ENCODE assay signal across 9 cellular contexts in genomic region chr7:13988765-13989137, GRCh38. TPM values are rescaled to one million over a fixed set of nuclear protein-coding genes. Genes with fewer than 3 reads are reported as not detected.
DNase-seq lines count a peak whose midpoint lies in the region; ATAC-seq and TF ChIP-seq lines count a peak whose summit lies in the region.
"Had no signal": no experiment of that assay in that cellular context is flagged by ENCODE, and none has a peak within 500 bp of the region (broad histone marks: within the 10 kb centered on the region; RNA-seq: fewer than 3 reads in every experiment).

No MANE protein-coding gene starts in this region.

- H3K27me3 Mint-ChIP-seq in activated CD8-positive, alpha-beta T cell treated with anti-CD3 and anti-CD28 coated beads for 36 hours, result peaks cover 2% of the 10 kb centered on the region
- peaks cover 6% of the 10 kb centered on the region for H3K27me3 Mint-ChIP-seq in T-helper 17 cell

- H3K36me3 ChIP-seq in PC-3 (ENCODE audit: low read depth, low read length) (no peaks in the 10 kb centered on the region), esophagus squamous epithelium (no peaks in the 10 kb centered on the region), prostate gland (no peaks in the 10 kb centered on the region)

- no peaks in the 10 kb centered on the region for H4K20me1 ChIP-seq in PC-3 (ENCODE audit: low read length)

- H3K9me3 ChIP-seq in PC-3 (ENCODE audit: low read length) (no peaks in the 10 kb centered on the region), esophagus squamous epithelium (no peaks in the 10 kb centered on the region), prostate gland (no peaks in the 10 kb centered on the region), T-helper 17 cell (ENCODE audit: control insufficient read depth, low read length, poor library complexity, severe bottlenecking) (no peaks in the 10 kb centered on the region)

- no TSS peak for BruUV-seq in PC-3 (replicated peaks; lab: Mats Ljungman, UMichigan)

- H3K4me2 ChIP-seq in PC-3 (ENCODE audit: low read length), result peak overlapping the region; percentile 94

- 0 to 4% methylated on average over 5 of the region's 5 CpGs for WGBS in esophagus squamous epithelium, 2 donors
- 2% methylated on average over 5 of the region's 5 CpGs for whole genome bisulfite sequencing in prostate gland

- peak overlapping the region; percentile 93 for H2AFZ ChIP-seq in PC-3 (ENCODE audit: low read length)

- no peaks in the 10 kb centered on the region for H3F3A ChIP-seq in PC-3 (ENCODE audit: low read length, unreplicated experiment)

- H3K9me2 ChIP-seq in PC-3 (replicated peaks; ENCODE audit: low read length), result no peaks in the 10 kb centered on the region

- peaks cover 35% of the 10 kb centered on the region for H3K4me1 ChIP-seq in PC-3 (ENCODE audit: insufficient read depth, low read length)
- H3K4me1 ChIP-seq in esophagus squamous epithelium, result peaks cover 0 to 35% (median 0%) of the 10 kb centered on the region in 3 donors
- H3K4me1 ChIP-seq in prostate gland (replicated peaks), result no peaks in the 10 kb centered on the region

- H3K27me3 ChIP-seq in PC-3 (ENCODE audit: low read length), result no peaks in the 10 kb centered on the region
- H3K27me3 ChIP-seq in esophagus squamous epithelium, result no peaks in the 10 kb centered on the region
- no peaks in the 10 kb centered on the region for H3K27me3 ChIP-seq in prostate gland (replicated peaks; ENCODE audit: insufficient read depth)

- no peaks in the 10 kb centered on the region for H3K4me1 Mint-ChIP-seq in activated CD8-positive, alpha-beta T cell treated with anti-CD3 and anti-CD28 coated beads for 36 hours (ENCODE audit: low read depth)
- H3K4me1 Mint-ChIP-seq in T-helper 17 cell, result no peaks in the 10 kb centered on the region

- H3K9me3 Mint-ChIP-seq in activated CD8-positive, alpha-beta T cell treated with anti-CD3 and anti-CD28 coated beads for 36 hours, result no peaks in the 10 kb centered on the region

- peaks cover 4% of the 10 kb centered on the region; the same call in 1 of the 2 replicates for H3K79me2 ChIP-seq in PC-3 (ENCODE audit: low read length)

- H3K9ac ChIP-seq in PC-3 (ENCODE audit: low read length), result peak overlapping the region; percentile 72

- POLR2A ChIA-PET in PC-3 (lab: Charles Lee; ENCODE audit: unreplicated experiment), result interaction anchor here (0.7 kb wide), 1 partner anchor 67 kb away, joined by 6 read pairs; no protein-coding TSS in a partner anchor
- POLR2A ChIA-PET in activated CD8-positive, alpha-beta T cell treated with anti-CD3 and anti-CD28 coated beads for 36 hours (lab: Charles Lee), result no interaction called here

- CTCF ChIA-PET in PC-3 (lab: Charles Lee), result interaction anchor here (0.6 to 1.1 kb wide), 3 partner anchors 415 to 709 kb away, joined by 3 to 5 read pairs (median 3); no protein-coding TSS in a partner anchor
- CTCF ChIA-PET in activated CD8-positive, alpha-beta T cell treated with anti-CD3 and anti-CD28 coated beads for 36 hours (lab: Charles Lee), result interaction anchor here (0.6 to 1.3 kb wide), 2 partner anchors 576 to 703 kb away, joined by 3 read pairs; no protein-coding TSS in a partner anchor

- peak overlapping the region; percentile 77 for H3K4me3 ChIP-seq in PC-3 (ENCODE audit: low read length)
- peak overlapping the region; percentile 41 to 83 (median 72) for H3K4me3 ChIP-seq in esophagus squamous epithelium
- peak overlapping the region; percentile 35 to 48 for H3K4me3 ChIP-seq in prostate gland

- H3K27ac ChIP-seq in PC-3 (ENCODE audit: low read length) (peak overlapping the region; percentile 82), esophagus squamous epithelium (peak overlapping the region in 3 of 4 donors; percentile 87 to 90 (median 88)), prostate gland (peak overlapping the region; percentile 61 to 77)

- H3K36me3 Mint-ChIP-seq in activated CD8-positive, alpha-beta T cell treated with anti-CD3 and anti-CD28 coated beads for 36 hours (ENCODE audit: low read depth), result no peaks in the 10 kb centered on the region
- H3K36me3 Mint-ChIP-seq in T-helper 17 cell (ENCODE audit: low read depth), result no peaks in the 10 kb centered on the region

- no peak overlapping the region for H3K27ac Mint-ChIP-seq in activated CD8-positive, alpha-beta T cell treated with anti-CD3 and anti-CD28 coated beads for 36 hours
- H3K27ac Mint-ChIP-seq in T-helper 17 cell, result no peak overlapping the region

- no peak for TF ChIP-seq CTCF in PC-3 (conservative IDR thresholded peaks at IDR 0.05; ENCODE audit: low read depth, low read length)
- TF ChIP-seq CTCF in esophagus squamous epithelium (IDR thresholded peaks at IDR 0.05), result no peak
- TF ChIP-seq CTCF in prostate gland (IDR thresholded peaks at IDR 0.05), result no peak
- no peak for TF ChIP-seq CTCF in activated CD8-positive, alpha-beta T cell treated with anti-CD3 and anti-CD28 coated beads for 36 hours (IDR thresholded peaks at IDR 0.05)

- ATAC-seq in PC-3 (no peak), T-helper 17 cell (no peak)
- no peak for ATAC-seq in activated CD8-positive, alpha-beta T cell treated with anti-CD3 and anti-CD28 coated beads for 36 hours

- no peak for TF ChIP-seq POLR2A in esophagus squamous epithelium (IDR thresholded peaks at IDR 0.05)
- TF ChIP-seq POLR2A in prostate gland (IDR thresholded peaks at IDR 0.05), result no peak

- H3K4me3 Mint-ChIP-seq in activated CD8-positive, alpha-beta T cell treated with anti-CD3 and anti-CD28 coated beads for 36 hours, result no peak overlapping the region
- H3K4me3 Mint-ChIP-seq in T-helper 17 cell, result no peak overlapping the region

- DNase-seq in GM03348 (ENCODE audit: low spot score) (peak; percentile 10), PC-3 (peak; percentile 40), esophagus squamous epithelium (lab: John Stamatoyannopoulos, UW) (no peak), prostate gland (ENCODE audit: low spot score) (no peak), KG1 (lab: John Stamatoyannopoulos, UW) (no peak), T-helper 17 cell (no peak)
- DNase-seq in activated CD8-positive, alpha-beta T cell treated with anti-CD3 and anti-CD28 coated beads for 36 hours, result no peak
- DNase-seq in activated CD4-positive, alpha-beta T cell treated with anti-CD3 and anti-CD28 coated beads for 48 hours, result no peak
- DNase-seq: activated gamma-delta T cell had no signal

- intact Hi-C loops in PC-3 (cut with micrococcal nuclease), result loop anchor here (1.0 to 10.0 kb wide), 7 partner anchors 68 to 706 kb away; no protein-coding TSS in a partner anchor
- intact Hi-C loops in esophagus squamous epithelium (cut with DNase I), result no loop called here
- intact Hi-C loops in prostate gland (cut with DNase I), result no loop called here
- intact Hi-C loops in activated CD8-positive, alpha-beta T cell treated with anti-CD3 and anti-CD28 coated beads for 36 hours (cut with micrococcal nuclease), result no loop called here

RNA-seq across cellular contexts. Expression of gene ETV1, which starts 0.7 kb away (rescaled TPM):
- total RNA-seq in PC-3 (2014; rRNA removed) (10.4 and 20.6 TPM in 2 replicates), esophagus squamous epithelium (1 to 10 TPM in 2 of 4 donors, under 1 TPM in 2; 0.27 to 10.0 (median 1.6) TPM), prostate gland (1 to 10 TPM; 6.1 to 9.2 TPM), T-helper 17 cell (under 1 TPM in 1 of 2 donors, not detected in 1; 0.55 TPM)
- total RNA-seq in activated CD8-positive, alpha-beta T cell treated with anti-CD3 and anti-CD28 coated beads for 36 hours, result under 1 TPM; 0.18 to 0.56 TPM

Comparison
In these comparisons a context has a peak if more than half of its experiments do, and no peak if none do; other contexts are left out.
1. DNase-seq: peak in GM03348 (single experiment) and PC-3 (single experiment); none in esophagus squamous epithelium (single experiment), prostate gland (single experiment), KG1 (single experiment), activated CD8-positive, alpha-beta T cell treated with anti-CD3 and anti-CD28 coated beads for 36 hours (single experiment), T-helper 17 cell (0 of 3) and activated CD4-positive, alpha-beta T cell treated with anti-CD3 and anti-CD28 coated beads for 48 hours (single experiment).
2. Peak in every context shown above with its lines, with median percentiles within 50 percentile points of each other: H3K27ac ChIP-seq and H3K4me3 ChIP-seq.